21 cellular contexts compared by ENCODE assay signal in the genomic region with DNA sequence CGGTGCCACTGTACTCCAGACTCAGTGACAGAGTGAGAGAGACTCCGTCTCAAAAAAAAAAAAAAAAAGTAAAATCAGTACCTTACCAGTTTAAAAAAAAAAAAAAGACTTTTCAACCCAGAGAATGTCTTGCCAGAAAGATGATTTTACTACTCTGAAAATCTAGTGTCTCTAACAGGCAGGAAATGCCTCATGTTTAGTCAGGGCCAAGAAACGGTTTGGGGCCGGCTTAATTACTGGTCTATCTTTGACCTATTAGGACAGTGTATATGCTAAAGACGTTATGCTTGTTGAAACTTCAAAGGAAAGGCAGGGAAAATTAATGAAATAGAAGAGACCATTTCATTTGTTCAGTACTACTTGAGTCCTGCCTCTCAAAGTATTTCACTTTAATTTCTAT. TPM values are rescaled to one million over a fixed set of nuclear protein-coding genes. Genes with fewer than 3 reads are reported as not detected.
"Had no signal": no experiment of that assay in that cellular context is flagged by ENCODE, and none has a peak within 500 bp of the region (broad histone marks: within the 10 kb centered on the region; RNA-seq: fewer than 3 reads in every experiment).

No MANE protein-coding gene starts in this region.

- H3K36me3 Mint-ChIP-seq: naive thymus-derived CD4-positive, alpha-beta T cell had no signal

- DNase-seq: effector CD4-positive, alpha-beta T cell; gastrocnemius medialis; heart right ventricle; hypothalamus; kidney glomerular epithelial cell; naive thymus-derived CD4-positive, alpha-beta T cell; spleen; stimulated activated CD4-positive, alpha-beta T cell treated with anti-CD3 and anti-CD28 coated beads, Interleukin-15, amount 100 ng/mL, for 24 hours; stimulated activated CD4-positive, alpha-beta T cell treated with anti-CD3 and anti-CD28 coated beads, Interleukin-1b, Interleukin-23, amount 100 ng/mL, for 48 hours; stimulated activated CD4-positive, alpha-beta T cell treated with anti-CD3 and anti-CD28 coated beads, Interleukin-4, amount 100 ng/mL, for 24 hours; tibial artery; upper lobe of left lung; uterus had no signal

- H3K27ac ChIP-seq: gastrocnemius medialis, heart right ventricle, neutrophil, spleen, tibial artery, upper lobe of left lung, uterus had no signal

- H3K9me3 Mint-ChIP-seq: naive thymus-derived CD4-positive, alpha-beta T cell; stimulated activated memory B cell treated with anti-CD40 and anti-IgM and Interleukin-4, amounts not matched to agents 10 μg/mL and 1 μg/mL and 100 μg/mL, for 72 hours; stimulated activated naive CD8-positive, alpha-beta T cell treated with anti-CD3 and anti-CD28 coated beads, Interleukin-15, Interleukin-2, amounts not matched to agents 100 ng/mL and 50 ng/mL, for 24 hours had no signal

- H3K27me3 Mint-ChIP-seq: stimulated activated memory B cell treated with anti-CD40 and anti-IgM and Interleukin-4, amounts not matched to agents 10 μg/mL and 1 μg/mL and 100 μg/mL, for 72 hours had no signal

- H3K4me1 Mint-ChIP-seq: naive thymus-derived CD4-positive, alpha-beta T cell; stimulated activated memory B cell treated with anti-CD40 and anti-IgM and Interleukin-4, amounts not matched to agents 10 μg/mL and 1 μg/mL and 100 μg/mL, for 72 hours had no signal

- H3K4me3 Mint-ChIP-seq: naive thymus-derived CD4-positive, alpha-beta T cell; stimulated activated memory B cell treated with anti-CD40 and anti-IgM and Interleukin-4, amounts not matched to agents 10 μg/mL and 1 μg/mL and 100 μg/mL, for 72 hours; stimulated activated naive CD8-positive, alpha-beta T cell treated with anti-CD3 and anti-CD28 coated beads, Interleukin-15, Interleukin-2, amounts not matched to agents 100 ng/mL and 50 ng/mL, for 24 hours had no signal

- ATAC-seq: esophagus mucosa; gastrocnemius medialis; heart right ventricle; naive thymus-derived CD4-positive, alpha-beta T cell; sciatic nerve; stimulated activated memory B cell treated with anti-CD40 and anti-IgM and Interleukin-4, amounts not matched to agents 10 μg/mL and 1 μg/mL and 100 μg/mL, for 72 hours had no signal

RNA-seq across cellular contexts. Expression of a gene that starts 9.9 kb away (rescaled TPM):
- total RNA-seq: fibroblast of villous mesenchyme, gastrocnemius medialis, mesenteric fat pad, osteoblast had no signal
- polyA plus RNA-seq: naive thymus-derived CD4-positive, alpha-beta T cell had no signal
